Comparison of ENCODE assay signal across 7 cellular contexts in genomic region chr3:141412087-141412935, GRCh38. TPM values are rescaled to one million over a fixed set of nuclear protein-coding genes. Genes with fewer than 3 reads are reported as not detected.
DNase-seq lines count a peak whose midpoint lies in the region; ATAC-seq and TF ChIP-seq lines count a peak whose summit lies in the region.

No MANE protein-coding gene starts in this region.

- H3K27ac ChIP-seq in effector memory CD4-positive, alpha-beta T cell (ENCODE audit: insufficient read depth, low read length, poor library complexity, severe bottlenecking) = peak overlapping the region; percentile 72
- peak overlapping the region; percentile 83 to 96 for H3K27ac ChIP-seq in testis

- H3K4me3 ChIP-seq in effector memory CD4-positive, alpha-beta T cell (ENCODE audit: insufficient read depth, low read depth, low read length, poor library complexity, severe bottlenecking) = peak overlapping the region; percentile 22
- H3K4me3 ChIP-seq in mucosa of descending colon (no peak overlapping the region), testis (no peak overlapping the region)

- H3K9me3 ChIP-seq in effector memory CD4-positive, alpha-beta T cell (ENCODE audit: control insufficient read depth, low read length) = no peaks in the 10 kb centered on the region
- H3K9me3 ChIP-seq in mucosa of descending colon (no peaks in the 10 kb centered on the region), testis (no peaks in the 10 kb centered on the region)

- peaks cover 8% of the 10 kb centered on the region for H3K36me3 ChIP-seq in effector memory CD4-positive, alpha-beta T cell (ENCODE audit: control insufficient read depth, insufficient read depth, low read length)
- no peaks in the 10 kb centered on the region for H3K36me3 ChIP-seq in mucosa of descending colon (ENCODE audit: low read depth)
- H3K36me3 ChIP-seq in testis (ENCODE audit: low read depth, missing control alignments) = no peaks in the 10 kb centered on the region

- peaks cover 47% of the 10 kb centered on the region for H3K4me1 ChIP-seq in effector memory CD4-positive, alpha-beta T cell (ENCODE audit: control insufficient read depth, insufficient read depth, low read length, poor library complexity, severe bottlenecking)
- H3K4me1 ChIP-seq in mucosa of descending colon (ENCODE audit: low read depth) = peaks cover 38% of the 10 kb centered on the region
- H3K4me1 ChIP-seq in testis = peaks cover 44% of the 10 kb centered on the region

- TF ChIP-seq POLR2A in testis (IDR thresholded peaks at IDR 0.05) = no peak

- ATAC-seq in GM18861 (IDR thresholded peaks at IDR 0.05; ENCODE audit: unreplicated experiment) = peak; percentile 39
- ATAC-seq in mucosa of descending colon = peak; percentile 64

- no peaks in the 10 kb centered on the region for H3K27me3 ChIP-seq in effector memory CD4-positive, alpha-beta T cell (replicated peaks; ENCODE audit: control insufficient read depth, insufficient read depth, low read length, poor library complexity, severe bottlenecking)
- H3K27me3 ChIP-seq in testis = no peaks in the 10 kb centered on the region

- DNase-seq in NCI-H1436 treated with DMSO at 0.1 percent for 48 hours (lab: John Stamatoyannopoulos, UW) (peak; percentile 67), mucosa of descending colon (peak in 1 of 3 donors; percentile 75), testis (peak; percentile 80), putamen (ENCODE audit: low spot score) (no peak)
- DNase-seq in activated CD4-positive, alpha-beta T cell treated with anti-CD3 and anti-CD28 coated beads, Interleukin-2, amount 50 U/mL, for 4 hours = peak; percentile 28 to 34
- peak; percentile 19 to 51 (median 22) for DNase-seq in effector memory CD4-positive, alpha-beta T cell

- WGBS in testis, 2 donors = 23 to 27% methylated on average over 10 of the region's 10 CpGs

- intact Hi-C loops in mucosa of descending colon (cut with DNase I, micrococcal nuclease) = no loop called here
- intact Hi-C loops in testis (cut with DNase I; ENCODE audit: low total_unique reads) = no loop called here

- TF ChIP-seq CTCF in mucosa of descending colon (IDR thresholded peaks at IDR 0.05) (no peak), testis (IDR thresholded peaks at IDR 0.05) (no peak)

RNA-seq across cellular contexts. Expression of gene ZBTB38, which starts 44.0 kb away (rescaled TPM):
- total RNA-seq in mucosa of descending colon (100 to 1,000 TPM in 2 of 3 donors, 10 to 100 TPM in 1; 96.0 to 153 (median 144) TPM), testis (100 to 1,000 TPM; 131 to 167 TPM)
- 66.7 TPM for polyA plus RNA-seq in testis (ENCODE audit: insufficient read depth, low read depth, low replicate concordance)
